ENCODE assay signal across 1 cellular context in genomic region chr17:75684249-75684648, GRCh38.
TF ChIP-seq lines count a peak whose summit lies in the region.

No MANE protein-coding gene starts in this region.

TF ChIP-seq in WTC11, 78 proteins besides CTCF, POLR2A, EP300 and RAD21 (continued from another document):
- TF ChIP-seq JAZF1 (CRISPR knock-in tag; IDR thresholded peaks at IDR 0.05) (no peak), E2F5 (CRISPR knock-in tag; IDR thresholded peaks at IDR 0.05) (no peak), SMAD4 (CRISPR knock-in tag; IDR thresholded peaks at IDR 0.05) (no peak), ZNF263 (CRISPR knock-in tag; IDR thresholded peaks at IDR 0.05; ENCODE audit: low read depth) (no peak), FOXJ3 (CRISPR knock-in tag; IDR thresholded peaks at IDR 0.05; ENCODE audit: borderline replicate concordance) (no peak), CDX4 (CRISPR knock-in tag; IDR thresholded peaks at IDR 0.05; ENCODE audit: borderline replicate concordance) (no peak), PRDM15 (CRISPR knock-in tag; IDR thresholded peaks at IDR 0.05) (no peak)
